Comparison of ENCODE assay signal across 1 cellular context in the genomic region with DNA sequence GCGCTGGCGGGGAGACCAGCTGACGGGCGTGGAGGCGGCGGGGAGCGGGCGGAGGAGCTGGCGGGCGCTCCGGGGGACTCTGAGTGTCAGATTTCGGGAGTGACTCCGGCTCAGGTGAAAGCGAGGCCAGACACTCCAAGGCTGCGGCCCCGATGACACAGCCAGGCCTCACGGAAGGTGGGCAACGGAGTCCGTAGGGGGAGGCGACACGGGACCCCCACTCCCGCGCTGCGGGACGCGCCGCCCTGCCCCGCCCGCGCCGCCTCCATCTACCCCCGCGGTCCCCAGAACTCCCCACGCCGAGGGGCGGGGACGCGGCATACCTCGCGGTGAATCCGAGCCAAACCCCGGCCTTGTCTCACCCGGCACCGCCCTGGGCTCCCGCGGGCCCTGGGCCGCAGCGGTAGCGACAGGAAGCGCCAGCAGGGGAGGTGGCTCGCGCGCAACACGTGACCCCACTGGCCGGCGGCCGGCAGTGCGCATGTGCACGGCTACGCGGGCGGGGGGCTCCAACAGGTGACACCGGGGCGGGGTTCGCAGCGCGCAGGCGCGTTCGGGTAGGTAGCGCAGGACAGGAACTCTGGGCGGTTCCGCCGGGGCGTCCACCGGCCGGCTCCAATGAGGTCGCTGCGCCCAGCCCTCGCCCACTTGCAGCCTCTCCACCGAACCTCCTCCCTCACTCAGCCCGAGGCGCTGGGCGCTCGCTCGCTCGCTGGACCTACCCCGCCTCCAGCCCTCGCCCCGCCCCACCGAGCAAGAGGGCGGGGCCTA.
TF ChIP-seq lines count a peak whose summit lies in the region.

A gene with protein sequence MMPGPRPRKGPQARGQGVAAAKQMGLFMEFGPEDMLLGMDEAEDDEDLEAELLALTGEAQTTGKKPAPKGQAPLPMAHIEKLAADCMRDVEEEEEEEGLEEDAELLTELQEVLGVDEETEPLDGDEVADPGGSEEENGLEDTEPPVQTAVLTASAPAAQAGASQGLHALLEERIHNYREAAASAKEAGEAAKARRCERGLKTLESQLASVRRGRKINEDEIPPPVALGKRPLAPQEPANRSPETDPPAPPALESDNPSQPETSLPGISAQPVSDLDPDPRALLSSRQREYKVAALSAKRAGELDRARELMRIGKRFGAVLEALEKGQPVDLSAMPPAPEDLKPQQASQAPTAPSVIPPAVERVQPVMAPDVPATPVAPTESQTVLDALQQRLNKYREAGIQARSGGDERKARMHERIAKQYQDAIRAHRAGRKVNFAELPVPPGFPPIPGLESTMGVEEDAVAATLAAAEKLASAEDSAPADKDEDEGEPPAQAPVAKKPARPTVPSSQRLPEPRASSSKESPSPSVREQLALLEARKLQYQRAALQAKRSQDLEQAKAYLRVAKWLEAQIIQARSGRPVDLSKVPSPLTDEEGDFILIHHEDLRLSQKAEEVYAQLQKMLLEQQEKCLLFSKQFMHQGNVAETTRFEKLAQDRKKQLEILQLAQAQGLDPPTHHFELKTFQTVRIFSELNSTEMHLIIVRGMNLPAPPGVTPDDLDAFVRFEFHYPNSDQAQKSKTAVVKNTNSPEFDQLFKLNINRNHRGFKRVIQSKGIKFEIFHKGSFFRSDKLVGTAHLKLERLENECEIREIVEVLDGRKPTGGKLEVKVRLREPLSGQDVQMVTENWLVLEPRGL (minus strand): TSS at position 460 of the 771 bp plus-strand sequence. CDS start 1,585 bp downstream, outside the sequence.

TF ChIP-seq in HepG2, 621 proteins besides CTCF, POLR2A, EP300 and RAD21 (continued from another document and continues in another):
- TF ChIP-seq, protein P1, sequence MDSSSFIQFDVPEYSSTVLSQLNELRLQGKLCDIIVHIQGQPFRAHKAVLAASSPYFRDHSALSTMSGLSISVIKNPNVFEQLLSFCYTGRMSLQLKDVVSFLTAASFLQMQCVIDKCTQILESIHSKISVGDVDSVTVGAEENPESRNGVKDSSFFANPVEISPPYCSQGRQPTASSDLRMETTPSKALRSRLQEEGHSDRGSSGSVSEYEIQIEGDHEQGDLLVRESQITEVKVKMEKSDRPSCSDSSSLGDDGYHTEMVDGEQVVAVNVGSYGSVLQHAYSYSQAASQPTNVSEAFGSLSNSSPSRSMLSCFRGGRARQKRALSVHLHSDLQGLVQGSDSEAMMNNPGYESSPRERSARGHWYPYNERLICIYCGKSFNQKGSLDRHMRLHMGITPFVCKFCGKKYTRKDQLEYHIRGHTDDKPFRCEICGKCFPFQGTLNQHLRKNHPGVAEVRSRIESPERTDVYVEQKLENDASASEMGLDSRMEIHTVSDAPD (CRISPR knock-in tag; IDR thresholded peaks at IDR 0.05): no peak
- TF ChIP-seq LCORL (IDR thresholded peaks at IDR 0.05): no peak
- peak; percentile 43; the same call in 1 of the 2 replicates for TF ChIP-seq LCORL (CRISPR knock-in tag; IDR thresholded peaks at IDR 0.05)
- no peak for TF ChIP-seq ZNF615 (CRISPR knock-in tag; IDR thresholded peaks at IDR 0.05; ENCODE audit: borderline replicate concordance)
- TF ChIP-seq YEATS4 (CRISPR knock-in tag; IDR thresholded peaks at IDR 0.05; ENCODE audit: borderline replicate concordance): peak; percentile 94
- TF ChIP-seq, protein P2, sequence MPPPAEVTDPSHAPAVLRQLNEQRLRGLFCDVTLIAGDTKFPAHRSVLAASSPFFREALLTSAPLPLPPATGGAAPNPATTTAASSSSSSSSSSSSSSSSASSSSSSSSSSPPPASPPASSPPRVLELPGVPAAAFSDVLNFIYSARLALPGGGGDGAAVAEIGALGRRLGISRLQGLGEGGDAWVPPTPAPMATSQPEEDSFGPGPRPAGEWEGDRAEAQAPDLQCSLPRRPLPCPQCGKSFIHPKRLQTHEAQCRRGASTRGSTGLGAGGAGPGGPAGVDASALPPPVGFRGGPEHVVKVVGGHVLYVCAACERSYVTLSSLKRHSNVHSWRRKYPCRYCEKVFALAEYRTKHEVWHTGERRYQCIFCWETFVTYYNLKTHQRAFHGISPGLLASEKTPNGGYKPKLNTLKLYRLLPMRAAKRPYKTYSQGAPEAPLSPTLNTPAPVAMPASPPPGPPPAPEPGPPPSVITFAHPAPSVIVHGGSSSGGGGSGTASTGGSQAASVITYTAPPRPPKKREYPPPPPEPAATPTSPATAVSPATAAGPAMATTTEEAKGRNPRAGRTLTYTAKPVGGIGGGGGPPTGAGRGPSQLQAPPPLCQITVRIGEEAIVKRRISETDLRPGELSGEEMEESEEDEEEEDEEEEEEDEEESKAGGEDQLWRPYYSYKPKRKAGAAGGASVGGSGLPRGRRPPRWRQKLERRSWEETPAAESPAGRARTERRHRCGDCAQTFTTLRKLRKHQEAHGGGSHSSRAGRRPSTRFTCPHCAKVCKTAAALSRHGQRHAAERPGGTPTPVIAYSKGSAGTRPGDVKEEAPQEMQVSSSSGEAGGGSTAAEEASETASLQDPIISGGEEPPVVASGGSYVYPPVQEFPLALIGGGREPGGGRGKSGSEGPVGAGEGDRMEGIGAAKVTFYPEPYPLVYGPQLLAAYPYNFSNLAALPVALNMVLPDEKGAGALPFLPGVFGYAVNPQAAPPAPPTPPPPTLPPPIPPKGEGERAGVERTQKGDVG (CRISPR knock-in tag; IDR thresholded peaks at IDR 0.05; ENCODE audit: borderline replicate concordance): peak; percentile 12; the same call in 1 of the 2 replicates
- TF ChIP-seq, protein P3, sequence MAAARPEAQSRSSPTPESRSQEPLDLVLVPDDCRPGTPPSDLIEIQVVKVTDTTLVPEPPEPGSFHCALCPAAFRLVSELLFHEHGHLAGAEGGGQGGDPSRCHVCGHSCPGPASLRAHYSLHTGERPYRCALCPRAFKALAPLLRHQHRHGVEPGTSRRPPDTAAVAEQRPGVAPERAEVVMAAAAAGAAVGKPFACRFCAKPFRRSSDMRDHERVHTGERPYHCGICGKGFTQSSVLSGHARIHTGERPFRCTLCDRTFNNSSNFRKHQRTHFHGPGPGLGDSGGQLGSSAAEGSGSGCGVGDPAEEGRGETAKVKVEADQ (CRISPR knock-in tag; IDR thresholded peaks at IDR 0.05; ENCODE audit: borderline replicate concordance): no peak
- TF ChIP-seq GLI4 (CRISPR knock-in tag; IDR thresholded peaks at IDR 0.05; ENCODE audit: borderline replicate concordance): peak; percentile 84
- TF ChIP-seq SRY (CRISPR knock-in tag; IDR thresholded peaks at IDR 0.05): peak; percentile 82; the same call in 1 of the 2 replicates
- TF ChIP-seq ZNF263 (CRISPR knock-in tag; IDR thresholded peaks at IDR 0.05): 0 out of 2 replicates have a peak, but pooled peaks have one; percentile 56
- TF ChIP-seq ZMYM2 (CRISPR knock-in tag; IDR thresholded peaks at IDR 0.05): no peak
- TF ChIP-seq SMAD9 (CRISPR knock-in tag; IDR thresholded peaks at IDR 0.05): no peak
- TF ChIP-seq, protein P4, sequence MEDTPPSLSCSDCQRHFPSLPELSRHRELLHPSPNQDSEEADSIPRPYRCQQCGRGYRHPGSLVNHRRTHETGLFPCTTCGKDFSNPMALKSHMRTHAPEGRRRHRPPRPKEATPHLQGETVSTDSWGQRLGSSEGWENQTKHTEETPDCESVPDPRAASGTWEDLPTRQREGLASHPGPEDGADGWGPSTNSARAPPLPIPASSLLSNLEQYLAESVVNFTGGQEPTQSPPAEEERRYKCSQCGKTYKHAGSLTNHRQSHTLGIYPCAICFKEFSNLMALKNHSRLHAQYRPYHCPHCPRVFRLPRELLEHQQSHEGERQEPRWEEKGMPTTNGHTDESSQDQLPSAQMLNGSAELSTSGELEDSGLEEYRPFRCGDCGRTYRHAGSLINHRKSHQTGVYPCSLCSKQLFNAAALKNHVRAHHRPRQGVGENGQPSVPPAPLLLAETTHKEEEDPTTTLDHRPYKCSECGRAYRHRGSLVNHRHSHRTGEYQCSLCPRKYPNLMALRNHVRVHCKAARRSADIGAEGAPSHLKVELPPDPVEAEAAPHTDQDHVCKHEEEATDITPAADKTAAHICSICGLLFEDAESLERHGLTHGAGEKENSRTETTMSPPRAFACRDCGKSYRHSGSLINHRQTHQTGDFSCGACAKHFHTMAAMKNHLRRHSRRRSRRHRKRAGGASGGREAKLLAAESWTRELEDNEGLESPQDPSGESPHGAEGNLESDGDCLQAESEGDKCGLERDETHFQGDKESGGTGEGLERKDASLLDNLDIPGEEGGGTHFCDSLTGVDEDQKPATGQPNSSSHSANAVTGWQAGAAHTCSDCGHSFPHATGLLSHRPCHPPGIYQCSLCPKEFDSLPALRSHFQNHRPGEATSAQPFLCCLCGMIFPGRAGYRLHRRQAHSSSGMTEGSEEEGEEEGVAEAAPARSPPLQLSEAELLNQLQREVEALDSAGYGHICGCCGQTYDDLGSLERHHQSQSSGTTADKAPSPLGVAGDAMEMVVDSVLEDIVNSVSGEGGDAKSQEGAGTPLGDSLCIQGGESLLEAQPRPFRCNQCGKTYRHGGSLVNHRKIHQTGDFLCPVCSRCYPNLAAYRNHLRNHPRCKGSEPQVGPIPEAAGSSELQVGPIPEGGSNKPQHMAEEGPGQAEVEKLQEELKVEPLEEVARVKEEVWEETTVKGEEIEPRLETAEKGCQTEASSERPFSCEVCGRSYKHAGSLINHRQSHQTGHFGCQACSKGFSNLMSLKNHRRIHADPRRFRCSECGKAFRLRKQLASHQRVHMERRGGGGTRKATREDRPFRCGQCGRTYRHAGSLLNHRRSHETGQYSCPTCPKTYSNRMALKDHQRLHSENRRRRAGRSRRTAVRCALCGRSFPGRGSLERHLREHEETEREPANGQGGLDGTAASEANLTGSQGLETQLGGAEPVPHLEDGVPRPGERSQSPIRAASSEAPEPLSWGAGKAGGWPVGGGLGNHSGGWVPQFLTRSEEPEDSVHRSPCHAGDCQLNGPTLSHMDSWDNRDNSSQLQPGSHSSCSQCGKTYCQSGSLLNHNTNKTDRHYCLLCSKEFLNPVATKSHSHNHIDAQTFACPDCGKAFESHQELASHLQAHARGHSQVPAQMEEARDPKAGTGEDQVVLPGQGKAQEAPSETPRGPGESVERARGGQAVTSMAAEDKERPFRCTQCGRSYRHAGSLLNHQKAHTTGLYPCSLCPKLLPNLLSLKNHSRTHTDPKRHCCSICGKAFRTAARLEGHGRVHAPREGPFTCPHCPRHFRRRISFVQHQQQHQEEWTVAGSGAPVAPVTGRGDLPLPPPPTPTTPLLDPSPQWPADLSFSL (CRISPR knock-in tag; IDR thresholded peaks at IDR 0.05): no peak
- TF ChIP-seq SKI (IDR thresholded peaks at IDR 0.05; ENCODE audit: partially characterized antibody): no peak
- TF ChIP-seq ZBTB7B (CRISPR knock-in tag; IDR thresholded peaks at IDR 0.05): 0 out of 2 replicates have a peak, but pooled peaks have one; percentile 21
- TF ChIP-seq, protein P5, sequence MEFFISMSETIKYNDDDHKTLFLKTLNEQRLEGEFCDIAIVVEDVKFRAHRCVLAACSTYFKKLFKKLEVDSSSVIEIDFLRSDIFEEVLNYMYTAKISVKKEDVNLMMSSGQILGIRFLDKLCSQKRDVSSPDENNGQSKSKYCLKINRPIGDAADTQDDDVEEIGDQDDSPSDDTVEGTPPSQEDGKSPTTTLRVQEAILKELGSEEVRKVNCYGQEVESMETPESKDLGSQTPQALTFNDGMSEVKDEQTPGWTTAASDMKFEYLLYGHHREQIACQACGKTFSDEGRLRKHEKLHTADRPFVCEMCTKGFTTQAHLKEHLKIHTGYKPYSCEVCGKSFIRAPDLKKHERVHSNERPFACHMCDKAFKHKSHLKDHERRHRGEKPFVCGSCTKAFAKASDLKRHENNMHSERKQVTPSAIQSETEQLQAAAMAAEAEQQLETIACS (CRISPR knock-in tag; IDR thresholded peaks at IDR 0.05): peak; percentile 46; the same call in 1 of the 2 replicates
- 0 out of 2 replicates have a peak, but pooled peaks have one; percentile 23 for TF ChIP-seq ZNF446 (CRISPR knock-in tag; IDR thresholded peaks at IDR 0.05)
- peak; percentile 82; the same call in 1 of the 2 replicates for TF ChIP-seq ZSCAN21 (CRISPR knock-in tag; IDR thresholded peaks at IDR 0.05; ENCODE audit: borderline replicate concordance)
- TF ChIP-seq, protein P6, sequence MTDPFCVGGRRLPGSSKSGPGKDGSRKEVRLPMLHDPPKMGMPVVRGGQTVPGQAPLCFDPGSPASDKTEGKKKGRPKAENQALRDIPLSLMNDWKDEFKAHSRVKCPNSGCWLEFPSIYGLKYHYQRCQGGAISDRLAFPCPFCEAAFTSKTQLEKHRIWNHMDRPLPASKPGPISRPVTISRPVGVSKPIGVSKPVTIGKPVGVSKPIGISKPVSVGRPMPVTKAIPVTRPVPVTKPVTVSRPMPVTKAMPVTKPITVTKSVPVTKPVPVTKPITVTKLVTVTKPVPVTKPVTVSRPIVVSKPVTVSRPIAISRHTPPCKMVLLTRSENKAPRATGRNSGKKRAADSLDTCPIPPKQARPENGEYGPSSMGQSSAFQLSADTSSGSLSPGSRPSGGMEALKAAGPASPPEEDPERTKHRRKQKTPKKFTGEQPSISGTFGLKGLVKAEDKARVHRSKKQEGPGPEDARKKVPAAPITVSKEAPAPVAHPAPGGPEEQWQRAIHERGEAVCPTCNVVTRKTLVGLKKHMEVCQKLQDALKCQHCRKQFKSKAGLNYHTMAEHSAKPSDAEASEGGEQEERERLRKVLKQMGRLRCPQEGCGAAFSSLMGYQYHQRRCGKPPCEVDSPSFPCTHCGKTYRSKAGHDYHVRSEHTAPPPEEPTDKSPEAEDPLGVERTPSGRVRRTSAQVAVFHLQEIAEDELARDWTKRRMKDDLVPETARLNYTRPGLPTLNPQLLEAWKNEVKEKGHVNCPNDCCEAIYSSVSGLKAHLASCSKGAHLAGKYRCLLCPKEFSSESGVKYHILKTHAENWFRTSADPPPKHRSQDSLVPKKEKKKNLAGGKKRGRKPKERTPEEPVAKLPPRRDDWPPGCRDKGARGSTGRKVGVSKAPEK (CRISPR knock-in tag; IDR thresholded peaks at IDR 0.05; ENCODE audit: borderline replicate concordance): no peak
- TF ChIP-seq, protein P7, sequence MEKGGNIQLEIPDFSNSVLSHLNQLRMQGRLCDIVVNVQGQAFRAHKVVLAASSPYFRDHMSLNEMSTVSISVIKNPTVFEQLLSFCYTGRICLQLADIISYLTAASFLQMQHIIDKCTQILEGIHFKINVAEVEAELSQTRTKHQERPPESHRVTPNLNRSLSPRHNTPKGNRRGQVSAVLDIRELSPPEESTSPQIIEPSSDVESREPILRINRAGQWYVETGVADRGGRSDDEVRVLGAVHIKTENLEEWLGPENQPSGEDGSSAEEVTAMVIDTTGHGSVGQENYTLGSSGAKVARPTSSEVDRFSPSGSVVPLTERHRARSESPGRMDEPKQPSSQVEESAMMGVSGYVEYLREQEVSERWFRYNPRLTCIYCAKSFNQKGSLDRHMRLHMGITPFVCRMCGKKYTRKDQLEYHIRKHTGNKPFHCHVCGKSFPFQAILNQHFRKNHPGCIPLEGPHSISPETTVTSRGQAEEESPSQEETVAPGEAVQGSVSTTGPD (CRISPR knock-in tag; IDR thresholded peaks at IDR 0.05): no peak
- no peak for TF ChIP-seq FOXO1 (CRISPR knock-in tag; IDR thresholded peaks at IDR 0.05)
- peak; percentile 23 for TF ChIP-seq YY1 (IDR thresholded peaks at IDR 0.05; ENCODE audit: insufficient read depth, insufficient replicate concordance, low read depth, low read length)
- TF ChIP-seq ZSCAN29 (CRISPR knock-in tag; conservative IDR thresholded peaks at IDR 0.05): no peak
- peak; percentile 46; the same call in 1 of the 2 replicates for TF ChIP-seq ZNF547 (CRISPR knock-in tag; IDR thresholded peaks at IDR 0.05)
- TF ChIP-seq, protein P8, sequence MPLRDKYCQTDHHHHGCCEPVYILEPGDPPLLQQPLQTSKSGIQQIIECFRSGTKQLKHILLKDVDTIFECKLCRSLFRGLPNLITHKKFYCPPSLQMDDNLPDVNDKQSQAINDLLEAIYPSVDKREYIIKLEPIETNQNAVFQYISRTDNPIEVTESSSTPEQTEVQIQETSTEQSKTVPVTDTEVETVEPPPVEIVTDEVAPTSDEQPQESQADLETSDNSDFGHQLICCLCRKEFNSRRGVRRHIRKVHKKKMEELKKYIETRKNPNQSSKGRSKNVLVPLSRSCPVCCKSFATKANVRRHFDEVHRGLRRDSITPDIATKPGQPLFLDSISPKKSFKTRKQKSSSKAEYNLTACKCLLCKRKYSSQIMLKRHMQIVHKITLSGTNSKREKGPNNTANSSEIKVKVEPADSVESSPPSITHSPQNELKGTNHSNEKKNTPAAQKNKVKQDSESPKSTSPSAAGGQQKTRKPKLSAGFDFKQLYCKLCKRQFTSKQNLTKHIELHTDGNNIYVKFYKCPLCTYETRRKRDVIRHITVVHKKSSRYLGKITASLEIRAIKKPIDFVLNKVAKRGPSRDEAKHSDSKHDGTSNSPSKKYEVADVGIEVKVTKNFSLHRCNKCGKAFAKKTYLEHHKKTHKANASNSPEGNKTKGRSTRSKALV (CRISPR knock-in tag; IDR thresholded peaks at IDR 0.05): peak; percentile 79
